14 cellular contexts compared by ENCODE assay signal in genomic region chr7:155843426-155844018, GRCh38. TPM values are rescaled to one million over a fixed set of nuclear protein-coding genes. Genes with fewer than 3 reads are reported as not detected.
"Had no signal": no experiment of that assay in that cellular context is flagged by ENCODE, and none has a peak within 500 bp of the region (broad histone marks: within the 10 kb centered on the region; RNA-seq: fewer than 3 reads in every experiment).

No MANE protein-coding gene starts in this region.

- H3K4me3 ChIP-seq: adrenal gland, coronary artery, lung, vagina had no signal

- H3K27ac ChIP-seq: adrenal gland, coronary artery, epithelial cell of prostate, vagina had no signal

- H3K9me3 ChIP-seq: adrenal gland, vagina had no signal

- ATAC-seq: activated CD4-positive, alpha-beta T cell treated with anti-CD3 and anti-CD28 coated beads for 36 hours; stimulated activated naive CD8-positive, alpha-beta T cell treated with anti-CD3 and anti-CD28 coated beads, Interleukin-15, amount 100 ng/mL, for 72 hours had no signal

- H3K27me3 ChIP-seq: adrenal gland, vagina had no signal

- H3K4me1 ChIP-seq: adrenal gland, vagina had no signal

- H3K36me3 ChIP-seq: adrenal gland, vagina had no signal

- DNase-seq: activated CD4-positive, alpha-beta T cell treated with anti-CD3 and anti-CD28 coated beads for 36 hours; activated naive CD4-positive, alpha-beta T cell treated with anti-CD3 and anti-CD28 coated beads, Interleukin-2, amount 50 U/mL, for 16 hours; adrenal gland; caudate nucleus; effector CD8-positive, alpha-beta T cell; stimulated activated CD4-positive, alpha-beta T cell treated with anti-CD3 and anti-CD28 coated beads, Interleukin-4, amount 100 ng/mL, for 1 hour; stimulated activated CD8-positive, alpha-beta memory T cell treated with anti-CD3 and anti-CD28 coated beads, Interleukin-4, amount 100 ng/mL, for 48 hours; stimulated activated naive CD8-positive, alpha-beta T cell treated with anti-CD3 and anti-CD28 coated beads, Interleukin-15, amount 100 ng/mL, for 72 hours; T1000 had no signal

RNA-seq across cellular contexts. Expression of gene SHH, which starts 31.3 kb away (rescaled TPM):
- total RNA-seq: activated CD4-positive, alpha-beta T cell treated with anti-CD3 and anti-CD28 coated beads for 36 hours; osteoblast had no signal
